Comparison of ENCODE assay signal across 14 cellular contexts in the genomic region with DNA sequence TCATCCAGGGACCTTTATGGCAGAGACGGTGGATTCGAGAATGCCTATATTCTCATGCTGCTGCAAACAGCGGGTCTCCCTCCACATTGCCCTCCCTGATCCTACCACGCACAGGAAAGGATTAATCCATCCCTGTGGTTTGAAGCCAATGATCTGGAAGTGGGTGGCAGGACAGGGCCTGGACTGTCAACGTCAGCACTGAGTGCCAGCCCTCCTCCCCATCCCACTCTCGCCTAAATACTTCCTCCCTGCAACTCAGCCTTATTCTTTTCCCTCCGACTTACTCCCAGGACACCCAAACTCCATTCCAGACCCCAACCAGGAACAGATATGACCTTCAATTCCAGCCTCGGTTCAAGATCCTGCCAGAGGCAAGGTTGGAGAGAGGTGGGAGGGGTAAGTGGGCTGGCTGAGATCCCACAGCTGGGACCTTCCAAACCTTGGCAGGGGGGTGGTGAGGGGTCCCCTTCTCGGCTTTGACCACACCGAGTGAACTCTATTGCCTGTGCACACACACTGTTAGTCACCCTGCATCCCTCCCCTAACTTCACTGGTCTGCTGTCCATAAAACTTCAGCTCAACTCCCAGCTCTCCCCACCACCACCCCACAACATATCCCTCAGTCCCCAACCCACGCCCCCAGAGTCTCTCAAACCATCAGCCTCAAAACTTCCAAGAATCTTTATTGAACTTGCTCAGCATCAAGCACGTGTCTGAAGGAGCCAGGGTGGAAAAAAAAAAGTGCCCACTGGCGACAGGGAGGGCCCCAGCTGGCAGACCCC. TPM values are rescaled to one million over a fixed set of nuclear protein-coding genes. Genes with fewer than 3 reads are reported as not detected.
DNase-seq lines count a peak whose midpoint lies in the region; ATAC-seq, FAIRE-seq and TF ChIP-seq lines count a peak whose summit lies in the region.
"Had no signal": no experiment of that assay in that cellular context is flagged by ENCODE, and none has a peak within 500 bp of the region (broad histone marks: within the 10 kb centered on the region; RNA-seq: fewer than 3 reads in every experiment).

No MANE protein-coding gene starts in this region.

- in situ Hi-C loops in GM13977 (cut with MboI; ENCODE audit: low pct_unique_long_range_greater_than_20kb, low sequenced_read_pairs, unreplicated experiment): no loop called here

- peaks cover 95% of the 10 kb centered on the region for H3K4me1 ChIP-seq in suprapubic skin

- peak overlapping the region; percentile 91 for H3K27ac ChIP-seq in suprapubic skin
- H3K27ac ChIP-seq: testis had no signal

- no peaks in the 10 kb centered on the region for H3K36me3 ChIP-seq in suprapubic skin

- H3K9me3 ChIP-seq in suprapubic skin: no peaks in the 10 kb centered on the region
- H3K9me3 ChIP-seq: testis had no signal

- H3K4me1 Mint-ChIP-seq in activated CD4-positive, alpha-beta T cell treated with anti-CD3 and anti-CD28 coated beads, Interleukin-2, amount 10 ng/mL, durations not matched to agents 24 days and 14 days: peaks cover 78% of the 10 kb centered on the region
- H3K4me1 Mint-ChIP-seq in activated naive CD8-positive, alpha-beta T cell treated with anti-CD3 and anti-CD28 coated beads for 36 hours: peaks cover 68% of the 10 kb centered on the region
- peaks cover 64% of the 10 kb centered on the region for H3K4me1 Mint-ChIP-seq in mesothelial cell of epicardium

- FAIRE-seq in RCC 7860 (lab: Jason Lieb, UNC): no peak
- FAIRE-seq: bronchial epithelial cell had no signal

- 52% methylated on average over 13 of the region's 13 CpGs for WGBS in suprapubic skin

- no peak for TF ChIP-seq EP300 in suprapubic skin (IDR thresholded peaks at IDR 0.05)

- peak overlapping the region; percentile 58 for H3K4me3 ChIP-seq in suprapubic skin
- H3K4me3 ChIP-seq: lung, testis had no signal

- intact Hi-C loops in activated CD4-positive, alpha-beta T cell treated with anti-CD3 and anti-CD28 coated beads, Interleukin-2, amount 10 ng/mL, durations not matched to agents 24 days and 14 days (cut with micrococcal nuclease): no loop called here

- peak overlapping the region; percentile 90 for H3K27ac Mint-ChIP-seq in activated CD4-positive, alpha-beta T cell treated with anti-CD3 and anti-CD28 coated beads, Interleukin-2, amount 10 ng/mL, durations not matched to agents 24 days and 14 days
- peak overlapping the region; percentile 98 for H3K27ac Mint-ChIP-seq in activated naive CD8-positive, alpha-beta T cell treated with anti-CD3 and anti-CD28 coated beads for 36 hours
- peak overlapping the region; percentile 5 for H3K27ac Mint-ChIP-seq in mesothelial cell of epicardium

- no peak for TF ChIP-seq POLR2A in suprapubic skin (IDR thresholded peaks at IDR 0.05)

- no peaks in the 10 kb centered on the region for H3K27me3 Mint-ChIP-seq in activated CD4-positive, alpha-beta T cell treated with anti-CD3 and anti-CD28 coated beads, Interleukin-2, amount 10 ng/mL, durations not matched to agents 24 days and 14 days
- H3K27me3 Mint-ChIP-seq in activated naive CD8-positive, alpha-beta T cell treated with anti-CD3 and anti-CD28 coated beads for 36 hours: no peaks in the 10 kb centered on the region
- no peaks in the 10 kb centered on the region for H3K27me3 Mint-ChIP-seq in mesothelial cell of epicardium (ENCODE audit: low read depth)

- ATAC-seq in HG03097 (IDR thresholded peaks at IDR 0.05; ENCODE audit: low FRiP score, unreplicated experiment): no peak

- H3K9me3 Mint-ChIP-seq in activated CD4-positive, alpha-beta T cell treated with anti-CD3 and anti-CD28 coated beads, Interleukin-2, amount 10 ng/mL, durations not matched to agents 24 days and 14 days: no peaks in the 10 kb centered on the region
- H3K9me3 Mint-ChIP-seq in activated naive CD8-positive, alpha-beta T cell treated with anti-CD3 and anti-CD28 coated beads for 36 hours: peaks cover 2% of the 10 kb centered on the region
- H3K9me3 Mint-ChIP-seq in mesothelial cell of epicardium: no peaks in the 10 kb centered on the region

- H3K27me3 ChIP-seq in suprapubic skin: no peaks in the 10 kb centered on the region
- H3K27me3 ChIP-seq: testis had no signal

- DNase-seq in activated CD4-positive, alpha-beta T cell treated with anti-CD3 and anti-CD28 coated beads, Interleukin-2, amount 10 ng/mL, durations not matched to agents 24 days and 14 days: no peak
- DNase-seq in activated CD4-positive, alpha-beta T cell treated with anti-CD3 and anti-CD28 coated beads for 48 hours: no peak
- no peak for DNase-seq in activated naive CD8-positive, alpha-beta T cell treated with anti-CD3 and anti-CD28 coated beads for 36 hours
- no peak for DNase-seq in mesothelial cell of epicardium (ENCODE audit: low spot score in 2 of 2, unreplicated experiment in 2 of 2)
- no peak for DNase-seq in suprapubic skin (ENCODE audit: low spot score in 2 of 2)
- no peak for DNase-seq in RCC 7860 (ENCODE audit: low spot score)
- no peak for DNase-seq in GM13977 (ENCODE audit: low spot score)
- DNase-seq: GDM1, NCI-H1417, testis had no signal

- peak overlapping the region; percentile 95 for H3K4me3 Mint-ChIP-seq in activated CD4-positive, alpha-beta T cell treated with anti-CD3 and anti-CD28 coated beads, Interleukin-2, amount 10 ng/mL, durations not matched to agents 24 days and 14 days
- H3K4me3 Mint-ChIP-seq in activated naive CD8-positive, alpha-beta T cell treated with anti-CD3 and anti-CD28 coated beads for 36 hours: peak overlapping the region; percentile 15
- H3K4me3 Mint-ChIP-seq in mesothelial cell of epicardium: peak overlapping the region; percentile 8

- H3K36me3 Mint-ChIP-seq in activated CD4-positive, alpha-beta T cell treated with anti-CD3 and anti-CD28 coated beads, Interleukin-2, amount 10 ng/mL, durations not matched to agents 24 days and 14 days (ENCODE audit: low read depth): peaks cover 24% of the 10 kb centered on the region
- H3K36me3 Mint-ChIP-seq in activated naive CD8-positive, alpha-beta T cell treated with anti-CD3 and anti-CD28 coated beads for 36 hours: peaks cover 22% of the 10 kb centered on the region
- no peaks in the 10 kb centered on the region for H3K36me3 Mint-ChIP-seq in mesothelial cell of epicardium

- no peak for TF ChIP-seq CTCF in mesothelial cell of epicardium (IDR thresholded peaks at IDR 0.05; ENCODE audit: unreplicated experiment)
- no peak for TF ChIP-seq CTCF in suprapubic skin (IDR thresholded peaks at IDR 0.05)
- TF ChIP-seq CTCF in GM13977 (IDR thresholded peaks at IDR 0.05; ENCODE audit: extremely low read depth, insufficient read depth, missing control alignments): no peak

RNA-seq across cellular contexts. Expression of a gene that starts 2.4 kb away (rescaled TPM):
- total RNA-seq in activated CD4-positive, alpha-beta T cell treated with anti-CD3 and anti-CD28 coated beads, Interleukin-2, amount 10 ng/mL, durations not matched to agents 24 days and 14 days: 2.3 and 2.6 TPM in 2 replicates
- total RNA-seq in activated naive CD8-positive, alpha-beta T cell treated with anti-CD3 and anti-CD28 coated beads for 36 hours: 1 to 10 TPM; 1.2 to 1.6 TPM
- total RNA-seq in mesothelial cell of epicardium (not detected in 3 replicates), suprapubic skin (not detected)
- total RNA-seq: bronchial epithelial cell, OCI-LY7 had no signal

RNA-seq across cellular contexts. Expression of a gene that starts 2.5 kb away (rescaled TPM):
- 132 and 134 TPM in 2 replicates for total RNA-seq in activated CD4-positive, alpha-beta T cell treated with anti-CD3 and anti-CD28 coated beads, Interleukin-2, amount 10 ng/mL, durations not matched to agents 24 days and 14 days
- total RNA-seq in activated naive CD8-positive, alpha-beta T cell treated with anti-CD3 and anti-CD28 coated beads for 36 hours: 10 to 100 TPM; 44.7 to 44.9 TPM
- total RNA-seq in mesothelial cell of epicardium (7.8 to 12.7 TPM (median 10.2 TPM) in 3 replicates), suprapubic skin (100 to 1,000 TPM in 3 of 4 donors, 10 to 100 TPM in 1; 89.3 to 229 (median 175) TPM)

RNA-seq across cellular contexts. Expression of a gene that starts 5.9 kb away (rescaled TPM):
- total RNA-seq in activated CD4-positive, alpha-beta T cell treated with anti-CD3 and anti-CD28 coated beads, Interleukin-2, amount 10 ng/mL, durations not matched to agents 24 days and 14 days: not detected in 2 replicates
- not detected for total RNA-seq in activated naive CD8-positive, alpha-beta T cell treated with anti-CD3 and anti-CD28 coated beads for 36 hours
- total RNA-seq in mesothelial cell of epicardium: not detected in 3 replicates
- total RNA-seq in suprapubic skin: 100 to 1,000 TPM in 1 of 4 donors, 10 to 100 TPM in 2, not detected in 1; 42.6 to 342 (median 88.0) TPM
- total RNA-seq: OCI-LY7, testis had no signal

RNA-seq across cellular contexts. Expression of a gene that starts 7.4 kb away (rescaled TPM):
- 166 and 174 TPM in 2 replicates for total RNA-seq in activated CD4-positive, alpha-beta T cell treated with anti-CD3 and anti-CD28 coated beads, Interleukin-2, amount 10 ng/mL, durations not matched to agents 24 days and 14 days
- 100 to 1,000 TPM; 144 to 155 TPM for total RNA-seq in activated naive CD8-positive, alpha-beta T cell treated with anti-CD3 and anti-CD28 coated beads for 36 hours
- 2.4 to 4.4 TPM (median 3.9 TPM) in 3 replicates for total RNA-seq in mesothelial cell of epicardium
- 100 to 1,000 TPM; 135 to 264 (median 241) TPM for total RNA-seq in suprapubic skin
- total RNA-seq: OCI-LY7 had no signal

RNA-seq across cellular contexts. Expression of a gene that starts 22.5 kb away (rescaled TPM):
- 0.40 and 1.2 TPM in 2 replicates for total RNA-seq in activated CD4-positive, alpha-beta T cell treated with anti-CD3 and anti-CD28 coated beads, Interleukin-2, amount 10 ng/mL, durations not matched to agents 24 days and 14 days
- under 1 TPM in 1 of 2 experiments, not detected in 1; 0.60 TPM for total RNA-seq in activated naive CD8-positive, alpha-beta T cell treated with anti-CD3 and anti-CD28 coated beads for 36 hours
- total RNA-seq in mesothelial cell of epicardium (0.43 to 0.51 TPM in 2 of 3 replicates, not detected in the other), suprapubic skin (100 to 1,000 TPM; 127 to 519 (median 267) TPM)

Comparison
In these comparisons a context has a peak if more than half of its experiments do, and no peak if none do; other contexts are left out.
1. H3K27ac Mint-ChIP-seq: peak in every context shown above with its lines; median percentile 98 in activated naive CD8-positive, alpha-beta T cell treated with anti-CD3 and anti-CD28 coated beads for 36 hours; 90 in activated CD4-positive, alpha-beta T cell treated with anti-CD3 and anti-CD28 coated beads, Interleukin-2, amount 10 ng/mL, durations not matched to agents 24 days and 14 days; 5 in mesothelial cell of epicardium.
2. H3K4me3 Mint-ChIP-seq: peak in every context shown above with its lines; median percentile 95 in activated CD4-positive, alpha-beta T cell treated with anti-CD3 and anti-CD28 coated beads, Interleukin-2, amount 10 ng/mL, durations not matched to agents 24 days and 14 days; 15 in activated naive CD8-positive, alpha-beta T cell treated with anti-CD3 and anti-CD28 coated beads for 36 hours; 8 in mesothelial cell of epicardium.